Comparison of ENCODE assay signal across 24 cellular contexts in genomic region chr1:95370671-95370992, GRCh38.
DNase-seq lines count a peak whose midpoint lies in the region; ATAC-seq, FAIRE-seq and TF ChIP-seq lines count a peak whose summit lies in the region.
"Had no signal": no experiment of that assay in that cellular context is flagged by ENCODE, and none has a peak within 500 bp of the region (broad histone marks: within the 10 kb centered on the region; RNA-seq: fewer than 3 reads in every experiment).

No MANE protein-coding gene starts in this region.

- TF ChIP-seq RAD21 in HepG2 (CRISPR knock-in tag; IDR thresholded peaks at IDR 0.05): no peak

- no peaks in the 10 kb centered on the region for H3K79me2 ChIP-seq in HepG2 (ENCODE audit: insufficient read depth, low read length)

- TF ChIP-seq CTCF in HepG2 (CRISPR knock-in tag; IDR thresholded peaks at IDR 0.05) (no peak), right lobe of liver (IDR thresholded peaks at IDR 0.05) (no peak), VCaP (conservative IDR thresholded peaks at IDR 0.05) (no peak)

- CTCF ChIA-PET in HepG2 (lab: Yijun Ruan, JAX; ENCODE audit: low intra/inter-chr PET ratio, low total read pairs): no interaction called here

- 2% methylated on average over 4 of the region's 4 CpGs for WGBS in HepG2 (ENCODE audit: low lambda C conversion rate)
- 27% methylated on average over 4 of the region's 4 CpGs for WGBS in right lobe of liver (ENCODE audit: insufficient coverage, low coverage, low lambda C conversion rate, missing lambda C conversion rate)
- WGBS in small intestine, 3 donors: 7 to 34% (median 28%) methylated on average over 4 of the region's 4 CpGs

- DNase-seq in HepG2 (ENCODE audit: low spot score) (peak; percentile 66), right lobe of liver (no peak), small intestine (no peak), NCI-H2081 treated with DMSO at 0.1 percent for 48 hours (lab: John Stamatoyannopoulos, UW) (no peak), foreskin melanocyte (no peak)
- DNase-seq: CD4-positive, alpha-beta T cell; DMS 273 treated with DMSO at 0.1 percent for 48 hours; GDM1; IMR-90; NCI-H1105 treated with DMSO at 0.1 percent for 48 hours; NCI-H2107; NCI-H524; NCI-H82; T-helper 1 cell had no signal

- H3K27me3 ChIP-seq in HepG2 (ENCODE audit: control insufficient read depth in 1 of 2, insufficient read depth in 2 of 2, low read length in 2 of 2) (no peaks in the 10 kb centered on the region), right lobe of liver (no peaks in the 10 kb centered on the region), neuron (ENCODE audit: insufficient read depth, low read length) (no peaks in the 10 kb centered on the region), small intestine (ENCODE audit: control insufficient read depth in 2 of 2, insufficient read depth in 2 of 2, low read length in 2 of 2) (no peaks in the 10 kb centered on the region)
- H3K27me3 ChIP-seq: BE2C, SJCRH30 had no signal

- no TSS peak for BruUV-seq in HepG2 (replicated peaks; lab: Mats Ljungman, UMichigan)

- H3K27ac ChIP-seq in HepG2 (ENCODE audit: extremely low read length, insufficient read depth, low read length) (no peak overlapping the region), right lobe of liver (no peak overlapping the region), VCaP (peak overlapping the region; percentile 98), small intestine (ENCODE audit: low read depth in 1 of 2, low read length in 1 of 2) (no peak overlapping the region)
- H3K27ac ChIP-seq: KMS-11, SJCRH30 had no signal

- in situ Hi-C loops in HepG2 (cut with HindIII; ENCODE audit: extremely low pct_ligation_motif_present, low pct_unique_long_range_greater_than_20kb): no loop called here

- peak in 1 of 2 experiments; percentile 64; a peak in 2 of 4 replicates for TF ChIP-seq EP300 in HepG2 (IDR thresholded peaks at IDR 0.05; ENCODE audit: low read depth in 2 of 2, low read length in 2 of 2)
- no peak for TF ChIP-seq EP300 in HepG2 (CRISPR knock-in tag; IDR thresholded peaks at IDR 0.05; ENCODE audit: borderline replicate concordance)

- intact Hi-C loops in HepG2 (cut with micrococcal nuclease; ENCODE audit: unreplicated experiment) (no loop called here), right lobe of liver (cut with DNase I) (no loop called here)

- no peak for TF ChIP-seq POLR2A in HepG2 (IDR thresholded peaks at IDR 0.05; ENCODE audit: insufficient read depth in 1 of 2, low read depth in 2 of 2, low read length in 2 of 2)
- no peak for TF ChIP-seq POLR2A in right lobe of liver (IDR thresholded peaks at IDR 0.05)

- H3K36me3 ChIP-seq in HepG2 (replicated peaks in 1 of 2; ENCODE audit: control insufficient read depth in 1 of 2, insufficient read depth in 2 of 2, low read length in 2 of 2) (no peaks in the 10 kb centered on the region), right lobe of liver (no peaks in the 10 kb centered on the region), neuron (ENCODE audit: insufficient read depth, low read length) (no peaks in the 10 kb centered on the region), small intestine (ENCODE audit: control insufficient read depth in 2 of 2, insufficient read depth in 2 of 2, low read length in 2 of 2) (no peaks in the 10 kb centered on the region)
- H3K36me3 ChIP-seq: SJCRH30 had no signal

- peak overlapping the region; percentile 66 for H2AFZ ChIP-seq in HepG2 (ENCODE audit: low read length)
- H2AFZ ChIP-seq in neuron (ENCODE audit: low read depth, low read length): peak overlapping the region; percentile 30

- peak overlapping the region; percentile 2 for H3K9ac ChIP-seq in HepG2 (ENCODE audit: insufficient read depth, low read depth, low read length)
- H3K9ac ChIP-seq: KMS-11 had no signal

- no peaks in the 10 kb centered on the region for H3K9me3 ChIP-seq in HepG2 (ENCODE audit: low read length)
- no peaks in the 10 kb centered on the region for H3K9me3 ChIP-seq in right lobe of liver
- H3K9me3 ChIP-seq in neuron (ENCODE audit: low read length): no peaks in the 10 kb centered on the region
- H3K9me3 ChIP-seq in small intestine (ENCODE audit: control insufficient read depth, low read depth): no peaks in the 10 kb centered on the region
- H3K9me3 ChIP-seq: BE2C, Caco-2, SJCRH30 had no signal

- peaks cover 22% of the 10 kb centered on the region for H3K4me1 ChIP-seq in HepG2 (ENCODE audit: insufficient read depth, low read length)
- H3K4me1 ChIP-seq in right lobe of liver: no peaks in the 10 kb centered on the region
- H3K4me1 ChIP-seq in neuron (ENCODE audit: insufficient read depth, low read length): peaks cover 24% of the 10 kb centered on the region
- no peaks in the 10 kb centered on the region for H3K4me1 ChIP-seq in small intestine (ENCODE audit: control insufficient read depth in 2 of 2, insufficient read depth in 1 of 2, low read depth in 1 of 2, low read length in 1 of 2)
- H3K4me1 ChIP-seq: Caco-2, SJCRH30 had no signal

- no peaks in the 10 kb centered on the region for H4K20me1 ChIP-seq in HepG2 (ENCODE audit: insufficient read depth, low read length)

- ATAC-seq in HepG2 (peak; percentile 86), right lobe of liver (no peak)

- peak overlapping the region in 2 of 3 experiments; percentile 20 to 26; a peak in 4 of 6 replicates for H3K4me3 ChIP-seq in HepG2 (replicated peaks in 1 of 3; ENCODE audit: insufficient read depth in 1 of 3, low read depth in 2 of 3, low read length in 3 of 3)
- no peak overlapping the region for H3K4me3 ChIP-seq in right lobe of liver
- H3K4me3 ChIP-seq in neuron (ENCODE audit: low read length): no peak overlapping the region
- no peak overlapping the region for H3K4me3 ChIP-seq in small intestine (ENCODE audit: low read depth in 1 of 2, low read length in 2 of 2)
- H3K4me3 ChIP-seq: SJCRH30 had no signal

- H3K4me2 ChIP-seq in HepG2 (ENCODE audit: low read depth, low read length): peak overlapping the region; percentile 62
- H3K4me2 ChIP-seq: KMS-11 had no signal

- FAIRE-seq in HepG2 (lab: Jason Lieb, UNC) (no peak), small intestine (lab: Jason Lieb, UNC) (no peak)
- FAIRE-seq: GM19239, H54, HTR-8/SVneo, RCC 7860 had no signal

- POLR2A ChIA-PET in HepG2 (lab: Yijun Ruan, JAX): no interaction called here

TF ChIP-seq in HepG2, 621 proteins besides CTCF, POLR2A, EP300 and RAD21 (continues in another document):
- no peak for TF ChIP-seq ZNF616 (CRISPR knock-in tag; IDR thresholded peaks at IDR 0.05; ENCODE audit: low read depth)
- TF ChIP-seq ARID5B (CRISPR knock-in tag; IDR thresholded peaks at IDR 0.05): peak; percentile 54; the same call in 1 of the 2 replicates
- TF ChIP-seq PAX8 (CRISPR knock-in tag; IDR thresholded peaks at IDR 0.05; ENCODE audit: borderline replicate concordance): no peak
- no peak for TF ChIP-seq FOXP1 (IDR thresholded peaks at IDR 0.05)
- TF ChIP-seq FOXP1 (CRISPR knock-in tag; IDR thresholded peaks at IDR 0.05): 0 out of 2 replicates have a peak, but pooled peaks have one; percentile 15
- peak; percentile 45; the same call in 1 of the 2 replicates for TF ChIP-seq TCF7L2 (IDR thresholded peaks at IDR 0.05; ENCODE audit: low read depth, low read length)
- TF ChIP-seq MIER2 (CRISPR knock-in tag; IDR thresholded peaks at IDR 0.05): 0 out of 2 replicates have a peak, but pooled peaks have one; percentile 23
- TF ChIP-seq FOXA3 (CRISPR knock-in tag; IDR thresholded peaks at IDR 0.05): peak; percentile 56
- TF ChIP-seq RARG (CRISPR knock-in tag; IDR thresholded peaks at IDR 0.05; ENCODE audit: low read depth): no peak
- no peak for TF ChIP-seq HIVEP1 (CRISPR knock-in tag; IDR thresholded peaks at IDR 0.05)
- no peak for TF ChIP-seq ZKSCAN8 (CRISPR knock-in tag; IDR thresholded peaks at IDR 0.05; ENCODE audit: borderline replicate concordance)
- no peak for TF ChIP-seq ZFYVE20 (CRISPR knock-in tag; IDR thresholded peaks at IDR 0.05; ENCODE audit: borderline replicate concordance, low read depth)
- 0 out of 2 replicates have a peak, but pooled peaks have one; percentile 19 for TF ChIP-seq HNF4A (CRISPR knock-in tag; IDR thresholded peaks at IDR 0.05)
- TF ChIP-seq SOX13 (IDR thresholded peaks at IDR 0.05): no peak
- peak in 1 of 2 experiments; percentile 18; a peak in 1 of 4 replicates for TF ChIP-seq SOX13 (CRISPR knock-in tag; conservative IDR thresholded peaks at IDR 0.05 in 1 of 2, IDR thresholded peaks at IDR 0.05 in 1 of 2)
- peak; percentile 55; the same call in 1 of the 2 replicates for TF ChIP-seq RARA (CRISPR knock-in tag; IDR thresholded peaks at IDR 0.05)

Comparison
In these comparisons a context has a peak if more than half of its experiments do, and no peak if none do; other contexts are left out.
1. H3K4me3 ChIP-seq: peak in HepG2 (2 of 3); none in right lobe of liver (0 of 3), neuron (single experiment) and small intestine (0 of 2).